Comparison of ENCODE assay signal across 30 cellular contexts in genomic region chr11:68665471-68665870, GRCh38. TPM values are rescaled to one million over a fixed set of nuclear protein-coding genes. Genes with fewer than 3 reads are reported as not detected.
"Had no signal": no experiment of that assay in that cellular context is flagged by ENCODE, and none has a peak within 500 bp of the region (broad histone marks: within the 10 kb centered on the region; RNA-seq: fewer than 3 reads in every experiment).

No MANE protein-coding gene starts in this region.

- H2AFZ ChIP-seq: parathyroid adenoma had no signal

- H3K36me3 Mint-ChIP-seq: naive B cell; stimulated activated effector memory CD8-positive, alpha-beta T cell treated with anti-CD3 and anti-CD28 coated beads, Interleukin-12 subunit alpha, Interleukin-12 subunit beta, amount 100 ng/mL, for 72 hours; type B pancreatic cell had no signal

- H3K9me3 Mint-ChIP-seq: nephron; stimulated activated effector memory CD8-positive, alpha-beta T cell treated with anti-CD3 and anti-CD28 coated beads, Interleukin-12 subunit alpha, Interleukin-12 subunit beta, amount 100 ng/mL, for 72 hours had no signal

- H3K4me1 Mint-ChIP-seq: endodermal cell; naive B cell; stimulated activated effector memory CD8-positive, alpha-beta T cell treated with anti-CD3 and anti-CD28 coated beads, Interleukin-12 subunit alpha, Interleukin-12 subunit beta, amount 100 ng/mL, for 72 hours had no signal

- H3K79me2 ChIP-seq: parathyroid adenoma had no signal

- DNase-seq: effector CD4-positive, alpha-beta T cell; endodermal cell; erythroblast; foreskin melanocyte; heart right ventricle; hypothalamus; mesenchymal stem cell; naive B cell; occipital lobe; psoas muscle; retina; stimulated activated CD4-positive, alpha-beta T cell treated with anti-CD3 and anti-CD28 coated beads, Interleukin-12 subunit alpha, Interleukin-12 subunit beta, amount 100 ng/mL, for 4 hours; stimulated activated CD4-positive, alpha-beta T cell treated with anti-CD3 and anti-CD28 coated beads, Interleukin-2, amount 100 ng/mL, for 48 hours; stimulated activated CD8-positive, alpha-beta memory T cell treated with anti-CD3 and anti-CD28 coated beads, Interleukin-4, amount 100 ng/mL, for 48 hours; stimulated activated naive CD8-positive, alpha-beta T cell treated with anti-CD3 and anti-CD28 coated beads, Interleukin-15, Interleukin-2, amounts not matched to agents 100 U/mL and 50 U/mL, for 24 hours; thyroid gland; uterus had no signal

- H3K27ac Mint-ChIP-seq: endodermal cell; naive B cell; stimulated activated effector memory CD8-positive, alpha-beta T cell treated with anti-CD3 and anti-CD28 coated beads, Interleukin-12 subunit alpha, Interleukin-12 subunit beta, amount 100 ng/mL, for 72 hours; type B pancreatic cell had no signal

- H3K9ac ChIP-seq: parathyroid adenoma had no signal

- H3K27me3 ChIP-seq: right lobe of liver, thyroid gland, uterus had no signal

- H3K27ac ChIP-seq: coronary artery, heart right ventricle, parathyroid adenoma, psoas muscle, right lobe of liver, skin epidermis, suprapubic skin, thyroid gland, uterus had no signal

- H3K4me1 ChIP-seq: heart right ventricle, parathyroid adenoma, psoas muscle, right lobe of liver, suprapubic skin, thyroid gland, uterus had no signal

- FAIRE-seq: endothelial cell of umbilical vein, islet of Langerhans had no signal

- H3K4me3 ChIP-seq: coronary artery, heart right ventricle, lung, psoas muscle, right lobe of liver, skin epidermis, suprapubic skin, thyroid gland, uterus had no signal

- H3K4me3 Mint-ChIP-seq: endodermal cell; naive B cell; nephron; stimulated activated effector memory CD8-positive, alpha-beta T cell treated with anti-CD3 and anti-CD28 coated beads, Interleukin-12 subunit alpha, Interleukin-12 subunit beta, amount 100 ng/mL, for 72 hours; type B pancreatic cell had no signal

- H3K36me3 ChIP-seq: heart right ventricle, right lobe of liver, suprapubic skin, thyroid gland, uterus had no signal

- H3K9me3 ChIP-seq: heart right ventricle, psoas muscle, right lobe of liver, suprapubic skin, thyroid gland, uterus had no signal

- ATAC-seq: heart right ventricle; left lobe of liver; psoas muscle; right lobe of liver; stimulated activated effector memory CD8-positive, alpha-beta T cell treated with anti-CD3 and anti-CD28 coated beads, Interleukin-12 subunit alpha, Interleukin-12 subunit beta, amount 100 ng/mL, for 72 hours; stimulated activated naive CD8-positive, alpha-beta T cell treated with anti-CD3 and anti-CD28 coated beads, Interleukin-15, Interleukin-2, amounts not matched to agents 100 U/mL and 50 U/mL, for 24 hours had no signal

RNA-seq across cellular contexts. Expression of gene GAL, which starts 18.9 kb away (rescaled TPM):
- total RNA-seq: cerebellum, occipital lobe had no signal
